9 cellular contexts compared by ENCODE assay signal in the genomic region with DNA sequence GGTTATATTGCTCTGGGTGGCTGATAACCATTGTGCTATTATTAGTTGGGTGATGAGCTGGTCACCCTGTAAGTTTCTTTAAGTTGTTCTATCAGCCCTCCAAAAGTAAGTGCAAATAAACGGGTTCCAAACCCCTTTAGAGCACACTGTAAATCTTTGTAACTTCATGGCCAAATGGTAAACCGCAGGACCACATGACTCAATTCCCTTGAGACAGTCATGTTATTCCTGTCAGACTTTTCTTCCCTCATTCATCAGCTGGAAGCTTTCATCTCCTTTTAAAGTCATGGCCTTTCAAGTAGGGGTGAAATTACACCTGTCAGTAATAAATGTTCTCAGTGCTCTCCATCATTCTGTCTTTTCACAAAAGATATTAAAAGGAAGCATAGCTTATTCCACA.
DNase-seq lines count a peak whose midpoint lies in the region; ATAC-seq, FAIRE-seq and TF ChIP-seq lines count a peak whose summit lies in the region.
"Had no signal": no experiment of that assay in that cellular context is flagged by ENCODE, and none has a peak within 500 bp of the region (broad histone marks: within the 10 kb centered on the region; RNA-seq: fewer than 3 reads in every experiment).

No MANE protein-coding gene starts in this region.

- FAIRE-seq in bronchial epithelial cell (lab: Jason Lieb, UNC) = no peak

- no peaks in the 10 kb centered on the region for H3K9me3 Mint-ChIP-seq in activated T-cell treated with anti-CD3 and anti-CD28 coated beads, Interleukin-2, amount 50 U/mL, for 24 hours

- H3K36me3 Mint-ChIP-seq in activated T-cell treated with anti-CD3 and anti-CD28 coated beads, Interleukin-2, amount 50 U/mL, for 24 hours (ENCODE audit: low read depth) = no peaks in the 10 kb centered on the region

- ATAC-seq in HG03432 (IDR thresholded peaks at IDR 0.05; ENCODE audit: unreplicated experiment) (peak; percentile 88), heart right ventricle (no peak)

- intact Hi-C loops in heart right ventricle (cut with DNase I) = no loop called here

- H3K27me3 ChIP-seq in bronchial epithelial cell (ENCODE audit: control insufficient read depth, insufficient read depth, low read length) (no peaks in the 10 kb centered on the region), heart right ventricle (no peaks in the 10 kb centered on the region)

- no peak overlapping the region for H3K27ac ChIP-seq in heart right ventricle
- H3K27ac ChIP-seq: parathyroid adenoma had no signal

- H3K4me3 ChIP-seq in bronchial epithelial cell (ENCODE audit: low read depth, low read length) (no peak overlapping the region), heart right ventricle (no peak overlapping the region)

- H3K4me1 Mint-ChIP-seq in activated T-cell treated with anti-CD3 and anti-CD28 coated beads, Interleukin-2, amount 50 U/mL, for 24 hours (ENCODE audit: low read depth) = peaks cover 11% of the 10 kb centered on the region

- H3K27ac Mint-ChIP-seq in activated T-cell treated with anti-CD3 and anti-CD28 coated beads, Interleukin-2, amount 50 U/mL, for 24 hours = no peak overlapping the region

- H3K4me1 ChIP-seq in heart right ventricle = no peaks in the 10 kb centered on the region
- H3K4me1 ChIP-seq: parathyroid adenoma had no signal

- TF ChIP-seq CTCF in GM20000 (IDR thresholded peaks at IDR 0.05; ENCODE audit: extremely low read depth, missing control alignments) (no peak), bronchial epithelial cell (IDR thresholded peaks at IDR 0.05; ENCODE audit: insufficient read depth, low read length, severe bottlenecking) (no peak), heart right ventricle (IDR thresholded peaks at IDR 0.05) (no peak)

- DNase-seq in DMS153 (lab: John Stamatoyannopoulos, UW) (peak; percentile 55), GM20000 (ENCODE audit: low spot score) (peak; percentile 4), bronchial epithelial cell (ENCODE audit: low read depth) (peak; percentile 31), 8988T (no peak), NCI-H1092 (lab: John Stamatoyannopoulos, UW) (no peak), heart right ventricle (no peak)
- no peak for DNase-seq in activated T-cell treated with anti-CD3 and anti-CD28 coated beads, Interleukin-2, amount 50 U/mL, for 24 hours

- H3K27me3 Mint-ChIP-seq in activated T-cell treated with anti-CD3 and anti-CD28 coated beads, Interleukin-2, amount 50 U/mL, for 24 hours = no peaks in the 10 kb centered on the region

- no peak overlapping the region for H3K4me3 Mint-ChIP-seq in activated T-cell treated with anti-CD3 and anti-CD28 coated beads, Interleukin-2, amount 50 U/mL, for 24 hours

- H3K36me3 ChIP-seq in bronchial epithelial cell (ENCODE audit: control insufficient read depth, insufficient read depth, low read length) (no peaks in the 10 kb centered on the region), heart right ventricle (no peaks in the 10 kb centered on the region)

- peaks cover 0 to 5% (median 0%) of the 10 kb centered on the region in 11 donors for H3K9me3 ChIP-seq in heart right ventricle

- 25 to 35% methylated on average over 2 of the region's 2 CpGs for WGBS in heart right ventricle, 2 donors

Comparison
In these comparisons a context has a peak if more than half of its experiments do, and no peak if none do; other contexts are left out.
1. DNase-seq: peak in DMS153 (single experiment), GM20000 (single experiment) and bronchial epithelial cell (single experiment); none in activated T-cell treated with anti-CD3 and anti-CD28 coated beads, Interleukin-2, amount 50 U/mL, for 24 hours (single experiment), 8988T (single experiment), NCI-H1092 (single experiment) and heart right ventricle (0 of 2).